Comparison of ENCODE assay signal across 1 cellular context in the genomic region with DNA sequence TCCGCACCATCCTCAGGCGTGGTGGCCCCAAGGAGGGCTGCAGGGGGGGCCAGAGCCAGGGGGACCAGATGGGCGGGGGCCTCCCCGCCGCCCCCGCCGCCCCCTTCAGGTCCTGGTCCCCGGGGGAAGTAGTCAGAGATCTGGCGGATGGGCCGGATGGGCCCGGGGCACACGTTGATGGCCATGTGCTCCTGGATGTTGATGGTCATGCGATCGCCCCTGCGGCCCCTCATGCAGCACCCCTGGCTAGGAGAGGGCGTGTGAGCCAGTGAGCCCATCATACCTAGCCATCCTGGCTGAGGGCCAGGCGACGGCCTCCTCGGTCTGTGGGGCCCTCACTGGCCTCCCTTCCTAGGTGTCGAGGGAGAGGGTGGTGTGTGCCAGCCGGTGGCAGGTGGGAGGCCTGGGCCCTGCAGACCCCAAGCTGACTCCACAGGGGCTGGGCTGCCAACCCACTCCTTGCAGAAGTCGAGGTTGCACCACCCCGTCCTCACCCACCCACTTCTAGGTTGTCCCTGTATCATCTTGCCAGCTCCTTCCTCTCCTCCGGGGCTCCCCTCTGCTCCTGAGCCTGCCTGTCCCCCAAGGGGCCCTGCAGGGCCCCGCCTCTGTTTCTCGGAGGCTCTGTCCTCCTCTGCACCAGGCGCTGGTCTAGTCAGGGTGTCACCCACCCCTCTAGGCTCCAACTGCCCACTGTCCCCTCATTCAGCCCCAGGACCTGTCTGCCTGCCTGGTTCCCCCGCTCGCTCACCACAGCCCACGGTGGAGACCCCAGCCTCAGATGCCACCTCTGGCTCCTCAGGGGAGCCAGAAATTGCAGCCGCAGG.
TF ChIP-seq lines count a peak whose summit lies in the region.

No MANE protein-coding gene starts in this region.

TF ChIP-seq in HEK293, 187 proteins besides CTCF, POLR2A, EP300 and RAD21 (continued from another document):
- TF ChIP-seq, protein P1, sequence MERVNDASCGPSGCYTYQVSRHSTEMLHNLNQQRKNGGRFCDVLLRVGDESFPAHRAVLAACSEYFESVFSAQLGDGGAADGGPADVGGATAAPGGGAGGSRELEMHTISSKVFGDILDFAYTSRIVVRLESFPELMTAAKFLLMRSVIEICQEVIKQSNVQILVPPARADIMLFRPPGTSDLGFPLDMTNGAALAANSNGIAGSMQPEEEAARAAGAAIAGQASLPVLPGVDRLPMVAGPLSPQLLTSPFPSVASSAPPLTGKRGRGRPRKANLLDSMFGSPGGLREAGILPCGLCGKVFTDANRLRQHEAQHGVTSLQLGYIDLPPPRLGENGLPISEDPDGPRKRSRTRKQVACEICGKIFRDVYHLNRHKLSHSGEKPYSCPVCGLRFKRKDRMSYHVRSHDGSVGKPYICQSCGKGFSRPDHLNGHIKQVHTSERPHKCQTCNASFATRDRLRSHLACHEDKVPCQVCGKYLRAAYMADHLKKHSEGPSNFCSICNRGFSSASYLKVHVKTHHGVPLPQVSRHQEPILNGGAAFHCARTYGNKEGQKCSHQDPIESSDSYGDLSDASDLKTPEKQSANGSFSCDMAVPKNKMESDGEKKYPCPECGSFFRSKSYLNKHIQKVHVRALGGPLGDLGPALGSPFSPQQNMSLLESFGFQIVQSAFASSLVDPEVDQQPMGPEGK (tag by site-specific recombination; IDR thresholded peaks at IDR 0.05), result peak; percentile 74
- TF ChIP-seq, protein P2, sequence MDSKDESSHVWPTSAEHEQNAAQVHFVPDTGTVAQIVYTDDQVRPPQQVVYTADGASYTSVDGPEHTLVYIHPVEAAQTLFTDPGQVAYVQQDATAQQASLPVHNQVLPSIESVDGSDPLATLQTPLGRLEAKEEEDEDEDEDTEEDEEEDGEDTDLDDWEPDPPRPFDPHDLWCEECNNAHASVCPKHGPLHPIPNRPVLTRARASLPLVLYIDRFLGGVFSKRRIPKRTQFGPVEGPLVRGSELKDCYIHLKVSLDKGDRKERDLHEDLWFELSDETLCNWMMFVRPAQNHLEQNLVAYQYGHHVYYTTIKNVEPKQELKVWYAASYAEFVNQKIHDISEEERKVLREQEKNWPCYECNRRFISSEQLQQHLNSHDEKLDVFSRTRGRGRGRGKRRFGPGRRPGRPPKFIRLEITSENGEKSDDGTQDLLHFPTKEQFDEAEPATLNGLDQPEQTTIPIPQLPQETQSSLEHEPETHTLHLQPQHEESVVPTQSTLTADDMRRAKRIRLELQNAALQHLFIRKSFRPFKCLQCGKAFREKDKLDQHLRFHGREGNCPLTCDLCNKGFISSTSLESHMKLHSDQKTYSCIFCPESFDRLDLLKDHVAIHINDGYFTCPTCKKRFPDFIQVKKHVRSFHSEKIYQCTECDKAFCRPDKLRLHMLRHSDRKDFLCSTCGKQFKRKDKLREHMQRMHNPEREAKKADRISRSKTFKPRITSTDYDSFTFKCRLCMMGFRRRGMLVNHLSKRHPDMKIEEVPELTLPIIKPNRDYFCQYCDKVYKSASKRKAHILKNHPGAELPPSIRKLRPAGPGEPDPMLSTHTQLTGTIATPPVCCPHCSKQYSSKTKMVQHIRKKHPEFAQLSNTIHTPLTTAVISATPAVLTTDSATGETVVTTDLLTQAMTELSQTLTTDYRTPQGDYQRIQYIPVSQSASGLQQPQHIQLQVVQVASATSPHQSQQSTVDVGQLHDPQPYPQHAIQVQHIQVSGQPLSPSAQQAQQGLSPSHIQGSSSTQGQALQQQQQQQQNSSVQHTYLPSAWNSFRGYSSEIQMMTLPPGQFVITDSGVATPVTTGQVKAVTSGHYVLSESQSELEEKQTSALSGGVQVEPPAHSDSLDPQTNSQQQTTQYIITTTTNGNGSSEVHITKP (tag by site-specific recombination; IDR thresholded peaks at IDR 0.05), result peak; percentile 41; the same call in 1 of the 2 replicates
- TF ChIP-seq ZBTB20 (tag by site-specific recombination; IDR thresholded peaks at IDR 0.05), result peak; percentile 81
- peak; percentile 80 for TF ChIP-seq ZFP69B (tag by site-specific recombination; IDR thresholded peaks at IDR 0.05)
- TF ChIP-seq ZNF707 (tag by site-specific recombination; IDR thresholded peaks at IDR 0.05), result no peak
- no peak for TF ChIP-seq TRIM28 (IDR thresholded peaks at IDR 0.05; ENCODE audit: borderline replicate concordance, low read length)
- TF ChIP-seq ZSCAN16 (tag by site-specific recombination; IDR thresholded peaks at IDR 0.05), result 0 out of 2 replicates have a peak, but pooled peaks have one; percentile 25
- TF ChIP-seq GLIS2 (tag by site-specific recombination; IDR thresholded peaks at IDR 0.05), result peak; percentile 86
- 0 out of 2 replicates have a peak, but pooled peaks have one; percentile 22 for TF ChIP-seq ZBTB7A (tag by site-specific recombination; IDR thresholded peaks at IDR 0.05; ENCODE audit: low read depth)
- no peak for TF ChIP-seq ZNF112 (tag by site-specific recombination; IDR thresholded peaks at IDR 0.05)
